In genomic region chr11:46315033-46315738, GRCh38 we compare ENCODE assay signal across 8 cellular contexts. TPM values are rescaled to one million over a fixed set of nuclear protein-coding genes. Genes with fewer than 3 reads are reported as not detected.
DNase-seq lines count a peak whose midpoint lies in the region; ATAC-seq and TF ChIP-seq lines count a peak whose summit lies in the region.

No MANE protein-coding gene starts in this region.

- no peaks in the 10 kb centered on the region for H3K27me3 ChIP-seq in lower lobe of right lung (ENCODE audit: low read depth)

- H3K9me3 ChIP-seq in lower lobe of right lung: no peaks in the 10 kb centered on the region

- H3K4me1 ChIP-seq in lower lobe of right lung: peaks cover 26% of the 10 kb centered on the region

- intact Hi-C loops in lower lobe of right lung (cut with DNase I): no loop called here

- no peak overlapping the region for H3K4me3 ChIP-seq in lower lobe of right lung

- peaks cover 52% of the 10 kb centered on the region for H3K36me3 ChIP-seq in lower lobe of right lung

- H3K27ac ChIP-seq in lower lobe of right lung: no peak overlapping the region

- ATAC-seq in lower lobe of right lung (peak; percentile 66 to 80), HG03354 (IDR thresholded peaks at IDR 0.05; ENCODE audit: poor library complexity, severe bottlenecking, unreplicated experiment) (no peak)

- TF ChIP-seq CTCF in lower lobe of right lung (IDR thresholded peaks at IDR 0.05): peak; percentile 88

- DNase-seq in NK-92 treated with Interleukin-12 subunit alpha and Interleukin-12 subunit beta, amount 100 ng/mL, for 24 hours (lab: John Stamatoyannopoulos, UW): peak; percentile 29
- DNase-seq in NK-92 (lab: John Stamatoyannopoulos, UW; ENCODE audit: unreplicated experiment) (no peak), NCI-H2227 (lab: John Stamatoyannopoulos, UW; ENCODE audit: unreplicated experiment) (peak; percentile 84), cerebellum (ENCODE audit: low spot score) (peak; percentile 54), lower lobe of right lung (no peak)
- peak; percentile 81 for DNase-seq in activated CD4-positive, CD25-positive, alpha-beta regulatory T cell treated with anti-CD3 and anti-CD28 coated beads, Interleukin-2, amount 50 U/mL, for 72 hours
- peak; percentile 48 to 76 for DNase-seq in stimulated activated CD8-positive, alpha-beta memory T cell treated with anti-CD3 and anti-CD28 coated beads, Interleukin-2, amount 100 ng/mL, for 48 hours (ENCODE audit: low read depth in 2 of 2)

RNA-seq across cellular contexts. Expression of gene DGKZ, which starts 32.1 kb away (rescaled TPM):
- total RNA-seq in cerebellum: 48.1 TPM
- total RNA-seq in lower lobe of right lung: 55.3 TPM

RNA-seq across cellular contexts. Expression of gene CREB3L1, which starts 37.7 kb away (rescaled TPM):
- total RNA-seq in cerebellum (2.4 TPM), lower lobe of right lung (40.5 TPM)

Comparison
In these comparisons a context has a peak if more than half of its experiments do, and no peak if none do; other contexts are left out.
1. DNase-seq: peak in NK-92 treated with Interleukin-12 subunit alpha and Interleukin-12 subunit beta, amount 100 ng/mL, for 24 hours (single experiment), NCI-H2227 (single experiment), activated CD4-positive, CD25-positive, alpha-beta regulatory T cell treated with anti-CD3 and anti-CD28 coated beads, Interleukin-2, amount 50 U/mL, for 72 hours (single experiment), cerebellum (single experiment) and stimulated activated CD8-positive, alpha-beta memory T cell treated with anti-CD3 and anti-CD28 coated beads, Interleukin-2, amount 100 ng/mL, for 48 hours (2 of 2); none in NK-92 (single experiment) and lower lobe of right lung (single experiment).
2. RNA of gene CREB3L1, which starts 37.7 kb away (total RNA-seq): 40.5 TPM in lower lobe of right lung (single experiment); 2.4 TPM in cerebellum (single experiment); every median in the first group is over 10 times any median in the second.